Comparison of ENCODE assay signal across 9 cellular contexts in genomic region chr2:85433511-85434089, GRCh38. TPM values are rescaled to one million over a fixed set of nuclear protein-coding genes. Genes with fewer than 3 reads are reported as not detected.
DNase-seq lines count a peak whose midpoint lies in the region; ATAC-seq, FAIRE-seq and TF ChIP-seq lines count a peak whose summit lies in the region.
"Had no signal": no experiment of that assay in that cellular context is flagged by ENCODE, and none has a peak within 500 bp of the region (broad histone marks: within the 10 kb centered on the region; RNA-seq: fewer than 3 reads in every experiment).

No MANE protein-coding gene starts in this region.

- H3K27ac ChIP-seq in H1 (ENCODE audit: low read depth, low read length): no peak overlapping the region

- H3K4me1 ChIP-seq in H1 (replicated peaks in 1 of 4; ENCODE audit: control insufficient read depth in 3 of 4, insufficient read depth in 4 of 4, low read length in 3 of 4): peaks cover 7 to 64% (median 52%) of the 10 kb centered on the region in 4 experiments

- H3K4me3 ChIP-seq in AG10803 (ENCODE audit: low read length): no peak overlapping the region
- no peak overlapping the region for H3K4me3 ChIP-seq in H1 (ENCODE audit: extremely low read depth in 1 of 4, insufficient read depth in 2 of 4, low read depth in 3 of 4, low read length in 4 of 4)
- H3K4me3 ChIP-seq: GM12878 had no signal

- no peak for TF ChIP-seq CTCF in AG10803 (conservative IDR thresholded peaks at IDR 0.05; ENCODE audit: low read length)
- TF ChIP-seq CTCF in H1 (IDR thresholded peaks at IDR 0.05; ENCODE audit: control extremely low read depth in 1 of 3, insufficient read depth in 1 of 3, low read depth in 1 of 3, low read length in 3 of 3): no peak
- TF ChIP-seq CTCF in mesothelial cell of epicardium (IDR thresholded peaks at IDR 0.05; ENCODE audit: unreplicated experiment): no peak

- no peak overlapping the region for H3K9ac ChIP-seq in H1 (replicated peaks in 1 of 4; ENCODE audit: extremely low read depth in 1 of 4, low read depth in 3 of 4, low read length in 3 of 4)

- H3K27ac Mint-ChIP-seq in mesothelial cell of epicardium: peak overlapping the region; percentile 21
- H3K27ac Mint-ChIP-seq in natural killer cell treated with Interleukin-12 subunit alpha and Interleukin-12 subunit beta and Interleukin-15 and Interleukin-18, amount 100 ng/mL, for 72 hours: no peak overlapping the region

- H3K23ac ChIP-seq in H1 (ENCODE audit: insufficient read length): no peak overlapping the region

- no peaks in the 10 kb centered on the region for H3K36me3 Mint-ChIP-seq in mesothelial cell of epicardium
- H3K36me3 Mint-ChIP-seq in natural killer cell treated with Interleukin-12 subunit alpha and Interleukin-12 subunit beta and Interleukin-15 and Interleukin-18, amount 100 ng/mL, for 72 hours: no peaks in the 10 kb centered on the region

- POLR2A ChIA-PET in H1 (lab: Charles Lee; ENCODE audit: partially characterized antibody): interaction anchor here (1.2 to 55.3 kb wide), 6 partner anchors 8 to 113 kb away, joined by 3 to 1889 read pairs (median 26); partner anchors contain the start of genes GGCX, MAT2A and SH2D6

- peak overlapping the region; percentile 76; the same call in 1 of the 2 replicates for H3K18ac ChIP-seq in H1 (ENCODE audit: extremely low read depth, low read length)

- no peak overlapping the region for H3K4ac ChIP-seq in H1 (replicated peaks; ENCODE audit: insufficient read length, low read depth, low read length)

- peak overlapping the region; percentile 74; the same call in 1 of the 2 replicates for H2BK15ac ChIP-seq in H1 (ENCODE audit: low read length)

- H3K36me3 ChIP-seq in H1 (ENCODE audit: control insufficient read depth in 2 of 4, insufficient read depth in 4 of 4, low read length in 3 of 4): no peaks in the 10 kb centered on the region

- H2AK5ac ChIP-seq in H1 (ENCODE audit: low read depth, low read length): no peak overlapping the region

- peaks cover 0 to 12% (median 5%) of the 10 kb centered on the region in 4 experiments; a peak in 4 of 7 replicates for H3K27me3 ChIP-seq in H1 (replicated peaks in 1 of 4; ENCODE audit: control insufficient read depth in 3 of 4, extremely low read depth in 1 of 4, insufficient read depth in 3 of 4, low read length in 3 of 4)

- H3K79me2 ChIP-seq in H1 (ENCODE audit: control insufficient read depth in 1 of 2, insufficient read depth in 2 of 2, low read length in 2 of 2): no peaks in the 10 kb centered on the region

- H3K9me3 ChIP-seq in H1 (ENCODE audit: insufficient read depth in 2 of 2, low read depth in 1 of 2, low read length in 1 of 2): no peaks in the 10 kb centered on the region

- H4K8ac ChIP-seq in H1 (ENCODE audit: extremely low read depth, insufficient read depth, low read length): no peak overlapping the region

- no peak for ATAC-seq in natural killer cell treated with Interleukin-12 subunit alpha and Interleukin-12 subunit beta and Interleukin-15 and Interleukin-18, amount 100 ng/mL, for 72 hours
- ATAC-seq in HG03439 (IDR thresholded peaks at IDR 0.05; ENCODE audit: unreplicated experiment): no peak
- ATAC-seq in GM21717 (IDR thresholded peaks at IDR 0.05; ENCODE audit: unreplicated experiment): no peak
- ATAC-seq: GM12878 had no signal

- H3K56ac ChIP-seq in H1 (replicated peaks; ENCODE audit: insufficient read length, low read depth, low read length): no peak overlapping the region

- no peak overlapping the region for H3K4me3 Mint-ChIP-seq in mesothelial cell of epicardium
- no peak overlapping the region for H3K4me3 Mint-ChIP-seq in natural killer cell treated with Interleukin-12 subunit alpha and Interleukin-12 subunit beta and Interleukin-15 and Interleukin-18, amount 100 ng/mL, for 72 hours

- H3K4me2 ChIP-seq in H1 (ENCODE audit: insufficient read depth in 1 of 2, low read depth in 2 of 2, low read length in 2 of 2): peak overlapping the region in 1 of 2 experiments; percentile 30; a peak in 1 of 4 replicates

- H3K27me3 Mint-ChIP-seq in mesothelial cell of epicardium (ENCODE audit: low read depth): no peaks in the 10 kb centered on the region
- H3K27me3 Mint-ChIP-seq in natural killer cell treated with Interleukin-12 subunit alpha and Interleukin-12 subunit beta and Interleukin-15 and Interleukin-18, amount 100 ng/mL, for 72 hours: no peaks in the 10 kb centered on the region

- no peak for TF ChIP-seq RAD21 in H1 (IDR thresholded peaks at IDR 0.05 in 1 of 2, conservative IDR thresholded peaks at IDR 0.05 in 1 of 2; ENCODE audit: low read depth in 2 of 2, low read length in 2 of 2)

- peak overlapping the region; percentile 23; the same call in 1 of the 2 replicates for H2BK20ac ChIP-seq in H1 (ENCODE audit: low read length)

- H2AFZ ChIP-seq in H1 (ENCODE audit: low read length): no peak overlapping the region

- no peak for TF ChIP-seq EP300 in H1 (IDR thresholded peaks at IDR 0.05; ENCODE audit: borderline replicate concordance in 1 of 2, low read depth in 2 of 2, low read length in 2 of 2)

- TF ChIP-seq POLR2A in H1 (IDR thresholded peaks at IDR 0.05; ENCODE audit: control extremely low read depth in 1 of 2, low read depth in 2 of 2, low read length in 2 of 2): no peak

- peak overlapping the region; percentile 76; the same call in 1 of the 2 replicates for H2BK5ac ChIP-seq in H1 (ENCODE audit: low read depth, low read length)

- no peaks in the 10 kb centered on the region; the same call in 1 of the 2 replicates for H3K79me1 ChIP-seq in H1 (ENCODE audit: low read depth, low read length)

- H2BK12ac ChIP-seq in H1 (ENCODE audit: low read depth, low read length): peak overlapping the region; percentile 91; the same call in 1 of the 2 replicates

- peak; percentile 98 for DNase-seq in AG10803 (ENCODE audit: low read depth)
- peak; percentile 69 for DNase-seq in NCI-H2196 treated with DMSO at 0.1 percent for 48 hours (lab: John Stamatoyannopoulos, UW; ENCODE audit: unreplicated experiment)
- no peak for DNase-seq in H1 (ENCODE audit: low read depth in 1 of 2, low spot score in 2 of 2)
- DNase-seq in mesothelial cell of epicardium (ENCODE audit: low spot score in 2 of 2, unreplicated experiment in 2 of 2): no peak
- no peak for DNase-seq in natural killer cell treated with Interleukin-12 subunit alpha and Interleukin-12 subunit beta and Interleukin-15 and Interleukin-18, amount 100 ng/mL, for 72 hours (ENCODE audit: low spot score)
- DNase-seq in stimulated activated naive CD4-positive, alpha-beta T cell (lab: John Stamatoyannopoulos, UW): no peak

- peaks cover 37% of the 10 kb centered on the region for H3K4me1 Mint-ChIP-seq in mesothelial cell of epicardium
- H3K4me1 Mint-ChIP-seq in natural killer cell treated with Interleukin-12 subunit alpha and Interleukin-12 subunit beta and Interleukin-15 and Interleukin-18, amount 100 ng/mL, for 72 hours (ENCODE audit: low read depth in 2 of 2): peaks cover 7 to 8% of the 10 kb centered on the region in 2 donors

- peaks cover 5% of the 10 kb centered on the region; the same call in 1 of the 2 replicates for H3K23me2 ChIP-seq in H1 (ENCODE audit: low read depth, low read length)

- H3K9me3 Mint-ChIP-seq in mesothelial cell of epicardium: no peaks in the 10 kb centered on the region
- no peaks in the 10 kb centered on the region for H3K9me3 Mint-ChIP-seq in natural killer cell treated with Interleukin-12 subunit alpha and Interleukin-12 subunit beta and Interleukin-15 and Interleukin-18, amount 100 ng/mL, for 72 hours

- FAIRE-seq in H1 (lab: Jason Lieb, UNC): no peak
- FAIRE-seq: GM12878 had no signal

- H4K5ac ChIP-seq in H1 (ENCODE audit: insufficient read length, low read depth, low read length): peak overlapping the region; percentile 14

- H4K20me1 ChIP-seq in H1 (replicated peaks in 1 of 2; ENCODE audit: control insufficient read depth in 1 of 2, insufficient read depth in 2 of 2, low read length in 2 of 2): no peaks in the 10 kb centered on the region

- peak overlapping the region; percentile 21 for H2BK120ac ChIP-seq in H1 (replicated peaks; ENCODE audit: low read depth, low read length)

- WGBS in H1 (ENCODE audit: extremely low coverage in 1 of 2, insufficient coverage in 1 of 2, insufficient read length in 1 of 2, insufficient replicate concordance in 2 of 2, low coverage in 1 of 2, low lambda C conversion rate in 2 of 2, missing lambda C conversion rate in 1 of 2), 2 experiments: 84% methylated on average over 6 of the region's 6 CpGs; no CpG with 5 or more reads in 1 of the 2 experiments

- CTCF ChIA-PET in H1 (lab: Charles Lee; ENCODE audit: partially characterized antibody): interaction anchor here (0.6 to 8.1 kb wide), 11 partner anchors 13 to 361 kb away, joined by 3 to 49 read pairs (median 3); partner anchors contain the start of gene MAT2A

- no peak overlapping the region for H3K14ac ChIP-seq in H1 (ENCODE audit: insufficient read length)

- H4K91ac ChIP-seq in H1 (replicated peaks; ENCODE audit: insufficient read length, low read length): peak overlapping the region; percentile 92

RNA-seq across cellular contexts. Expression of gene SH2D6, which starts 15.1 kb away (rescaled TPM):
- 1.3 TPM in 1 of 2 replicates, not detected in the other for total RNA-seq in H1 (2021; fragmentation: NEBNext Ultra II Directional; extraction: Animal tissue kit (Norgen Biotek cat#: 25700))
- polyA plus RNA-seq in H1 (2011; rRNA removed): 0.17 and 0.42 TPM in 2 replicates
- 0.28 TPM for polyA plus RNA-seq in H1 (2011; cell fraction: cytosol; rRNA removed)
- 1.4 TPM for polyA plus RNA-seq in H1 (2011; cell fraction: nucleus; rRNA removed)
- polyA plus RNA-seq in H1 (2012, experiment 1 of 2): 0.50 to 1.1 TPM (median 0.70 TPM) in 4 replicates
- polyA plus RNA-seq in H1 (2012, experiment 2 of 2): not detected
- polyA plus RNA-seq in H1 (2013, experiment 1 of 2): 0.16 TPM
- 0.28 TPM for polyA plus RNA-seq in H1 (2013, experiment 2 of 2)
- 0.47 TPM in 1 of 2 replicates, not detected in the other for polyA minus RNA-seq in H1 (2011; rRNA and poly(A)+ RNA removed)
- not detected for polyA minus RNA-seq in H1 (2011; cell fraction: cytosol; rRNA and poly(A)+ RNA removed)
- polyA minus RNA-seq in H1 (2011; cell fraction: nucleus; rRNA and poly(A)+ RNA removed): 0.90 TPM
- total RNA-seq in mesothelial cell of epicardium: 0.35 to 0.79 TPM (median 0.38 TPM) in 3 replicates
- under 1 TPM; 0.24 to 0.81 TPM for total RNA-seq in natural killer cell treated with Interleukin-12 subunit alpha and Interleukin-12 subunit beta and Interleukin-15 and Interleukin-18, amount 100 ng/mL, for 72 hours

RNA-seq across cellular contexts. Expression of gene CAPG, which starts 23.4 kb away (rescaled TPM):
- total RNA-seq in H1 (2021; fragmentation: NEBNext Ultra II Directional; extraction: Animal tissue kit (Norgen Biotek cat#: 25700)): 78.6 and 80.5 TPM in 2 replicates
- 89.0 and 114 TPM in 2 replicates for polyA plus RNA-seq in H1 (2011; rRNA removed)
- 123 TPM for polyA plus RNA-seq in H1 (2011; cell fraction: cytosol; rRNA removed)
- polyA plus RNA-seq in H1 (2011; cell fraction: nucleus; rRNA removed): 114 TPM
- polyA plus RNA-seq in H1 (2012, experiment 1 of 2): 83.9 to 123 TPM (median 109 TPM) in 4 replicates
- 62.0 TPM for polyA plus RNA-seq in H1 (2012, experiment 2 of 2)
- 119 TPM for polyA plus RNA-seq in H1 (2013, experiment 1 of 2)
- 114 TPM for polyA plus RNA-seq in H1 (2013, experiment 2 of 2)
- 37.3 and 60.0 TPM in 2 replicates for polyA minus RNA-seq in H1 (2011; rRNA and poly(A)+ RNA removed)
- 34.6 TPM for polyA minus RNA-seq in H1 (2011; cell fraction: cytosol; rRNA and poly(A)+ RNA removed)
- 30.6 TPM for polyA minus RNA-seq in H1 (2011; cell fraction: nucleus; rRNA and poly(A)+ RNA removed)
- total RNA-seq in mesothelial cell of epicardium: 86.3 to 92.4 TPM (median 89.2 TPM) in 3 replicates
- 10 to 100 TPM in 1 of 2 donors, 1 to 10 TPM in 1; 8.4 to 12.9 TPM for total RNA-seq in natural killer cell treated with Interleukin-12 subunit alpha and Interleukin-12 subunit beta and Interleukin-15 and Interleukin-18, amount 100 ng/mL, for 72 hours

Comparison
In these comparisons a context has a peak if more than half of its experiments do, and no peak if none do; other contexts are left out.
1. DNase-seq: peak in AG10803 (single experiment) and NCI-H2196 treated with DMSO at 0.1 percent for 48 hours (single experiment); none in H1 (0 of 2), mesothelial cell of epicardium (0 of 2), natural killer cell treated with Interleukin-12 subunit alpha and Interleukin-12 subunit beta and Interleukin-15 and Interleukin-18, amount 100 ng/mL, for 72 hours (single experiment) and stimulated activated naive CD4-positive, alpha-beta T cell (0 of 6).